34 cellular contexts compared by ENCODE assay signal in the genomic region with DNA sequence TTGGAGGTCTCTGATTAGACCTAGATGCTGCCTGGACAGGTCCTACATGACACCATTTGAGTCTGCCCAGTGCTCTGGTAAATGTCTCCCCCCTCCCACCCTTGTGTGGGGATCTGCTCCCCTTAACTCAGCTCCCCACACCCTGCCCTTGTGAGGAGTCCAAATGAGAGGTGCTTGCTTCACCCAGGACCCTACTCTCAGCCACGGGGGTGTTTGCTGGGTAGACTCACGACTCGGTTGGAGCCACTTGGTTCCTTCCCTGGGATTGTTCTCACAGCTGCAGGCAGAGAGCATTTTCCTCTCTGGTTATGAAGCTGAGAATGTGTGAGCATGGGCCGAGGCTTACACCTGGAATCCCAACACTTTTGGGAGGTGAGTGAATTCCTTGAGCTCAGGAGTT.
"Had no signal": no experiment of that assay in that cellular context is flagged by ENCODE, and none has a peak within 500 bp of the region (broad histone marks: within the 10 kb centered on the region; RNA-seq: fewer than 3 reads in every experiment).

No MANE protein-coding gene starts in this region.

- DNase-seq: Karpas-422, Kasumi-1, KG1, MG63, MM.1S, MV-4-11, NCI-H1048, NCI-H1092, NCI-H1092 treated with DMSO at 0.1 percent for 48 hours, NCI-H1105, NCI-H1105 treated with DMSO at 0.1 percent for 48 hours, NCI-H1417, NCI-H1417 treated with DMSO at 0.1 percent for 48 hours, NCI-H1436, NCI-H1436 treated with DMSO at 0.1 percent for 48 hours, NCI-H146, NCI-H1694, NCI-H1694 treated with DMSO at 0.1 percent for 48 hours, NCI-H187, NCI-H187 treated with DMSO at 0.1 percent for 48 hours, NCI-H1930, NCI-H2029, NCI-H2029 treated with DMSO at 0.1 percent for 48 hours, NCI-H2081, NCI-H2081 treated with DMSO at 0.1 percent for 48 hours, NCI-H2107, NCI-H2171, NCI-H2171 treated with DMSO at 0.1 percent for 48 hours, NCI-H2227 treated with DMSO at 0.1 percent for 48 hours, NCI-H226, NCI-H345, NCI-H446, NCI-H446 treated with DMSO at 0.1 percent for 48 hours had no signal

- H3K4me3 ChIP-seq: MG63 had no signal

- H3K27me3 ChIP-seq: MG63 had no signal

- H3K36me3 ChIP-seq: MG63 had no signal

- H3K27ac ChIP-seq: KMS-11 had no signal

- H3K9me3 ChIP-seq: MG63 had no signal
